8 cellular contexts compared by ENCODE assay signal in the genomic region with DNA sequence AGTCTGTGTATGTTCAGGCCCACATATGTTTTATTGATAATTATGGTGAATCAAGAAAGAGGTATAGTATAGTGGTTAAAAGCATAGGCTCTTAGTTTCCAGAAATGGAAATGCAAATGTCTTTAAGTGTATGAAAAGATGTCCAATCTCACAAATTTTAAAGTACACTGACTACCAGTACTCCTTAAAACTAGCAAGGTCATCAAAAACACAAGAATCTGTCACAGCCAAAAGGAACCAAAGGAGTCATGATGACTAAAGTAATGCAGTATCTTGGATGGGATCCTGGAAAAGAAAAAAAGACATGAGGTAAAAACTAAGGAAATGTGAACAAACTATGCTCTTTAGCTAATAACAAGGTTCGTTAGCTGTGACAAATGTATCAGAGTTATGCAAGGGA. TPM values are rescaled to one million over a fixed set of nuclear protein-coding genes. Genes with fewer than 3 reads are reported as not detected.
DNase-seq lines count a peak whose midpoint lies in the region; ATAC-seq, FAIRE-seq and TF ChIP-seq lines count a peak whose summit lies in the region.

No MANE protein-coding gene starts in this region.

- peaks cover 20 to 26% of the 10 kb centered on the region in 2 donors for H3K4me1 Mint-ChIP-seq in effector memory CD8-positive, alpha-beta T cell (ENCODE audit: low read depth in 2 of 2)
- H3K4me1 Mint-ChIP-seq in osteocyte (ENCODE audit: unreplicated experiment): peaks cover 11% of the 10 kb centered on the region

- no peak for TF ChIP-seq CTCF in OCI-LY7 (conservative IDR thresholded peaks at IDR 0.05; ENCODE audit: low read length)
- TF ChIP-seq CTCF in osteocyte (IDR thresholded peaks at IDR 0.05): no peak
- no peak for TF ChIP-seq CTCF in GM20000 (IDR thresholded peaks at IDR 0.05; ENCODE audit: extremely low read depth, missing control alignments)

- H3K27ac ChIP-seq in OCI-LY7 (ENCODE audit: low read depth, low read length, poor library complexity, severe bottlenecking): no peak overlapping the region

- H3K36me3 Mint-ChIP-seq in effector memory CD8-positive, alpha-beta T cell (ENCODE audit: insufficient read depth): peaks cover 10% of the 10 kb centered on the region
- H3K36me3 Mint-ChIP-seq in osteocyte (ENCODE audit: unreplicated experiment): peaks cover 6% of the 10 kb centered on the region

- no peaks in the 10 kb centered on the region; the same call in 1 of the 2 replicates for H4K20me1 ChIP-seq in OCI-LY7 (ENCODE audit: insufficient read depth, low read length)

- peak overlapping the region; percentile 98 for H3K4me3 Mint-ChIP-seq in effector memory CD8-positive, alpha-beta T cell
- H3K4me3 Mint-ChIP-seq in osteocyte (ENCODE audit: unreplicated experiment): peak overlapping the region; percentile 96

- peak overlapping the region; percentile 96; the same call in 1 of the 2 replicates for H2AFZ ChIP-seq in OCI-LY7 (ENCODE audit: low read length)

- CTCF ChIA-PET in OCI-LY7 (lab: Charles Lee; ENCODE audit: unreplicated experiment): no interaction called here

- H3K4me1 ChIP-seq in OCI-LY7 (ENCODE audit: insufficient read depth, low read length, poor library complexity, severe bottlenecking): peaks cover 9% of the 10 kb centered on the region

- intact Hi-C loops in OCI-LY7 (cut with micrococcal nuclease; ENCODE audit: unreplicated experiment): loop anchor here (5.0 to 10.0 kb wide), 2 partner anchors 88 to 114 kb away; partner anchors contain the start of genes DNAAF6, MORC4 and NUP62CL

- no peak for TF ChIP-seq POLR2A in H54 (IDR thresholded peaks at IDR 0.05; ENCODE audit: low read depth, low read length)

- peaks cover 26% of the 10 kb centered on the region for H3K36me3 ChIP-seq in OCI-LY7 (ENCODE audit: insufficient read depth, low read length)

- peak overlapping the region; percentile 86 for H3K4me2 ChIP-seq in OCI-LY7 (ENCODE audit: low read length)

- BruUV-seq in OCI-LY7 (replicated peaks; lab: Mats Ljungman, UMichigan): no TSS peak

- FAIRE-seq in H54 (lab: Jason Lieb, UNC): no peak

- no peaks in the 10 kb centered on the region for H3K9me3 ChIP-seq in OCI-LY7 (ENCODE audit: low read length)

- ATAC-seq in effector memory CD8-positive, alpha-beta T cell (replicated peaks): no peak

- H3K79me2 ChIP-seq in OCI-LY7 (ENCODE audit: insufficient read depth, low read depth, low read length): peaks cover 9% of the 10 kb centered on the region; the same call in 1 of the 2 replicates

- POLR2A ChIA-PET in OCI-LY7 (lab: Charles Lee): interaction anchor here (0.8 to 1.2 kb wide), 2 partner anchors 11 to 332 kb away, joined by 3 to 4 read pairs; no protein-coding TSS in a partner anchor

- no peaks in the 10 kb centered on the region for H3K9me3 Mint-ChIP-seq in effector memory CD8-positive, alpha-beta T cell
- H3K9me3 Mint-ChIP-seq in osteocyte (ENCODE audit: unreplicated experiment): peaks cover 5% of the 10 kb centered on the region

- H3K4me3 ChIP-seq in GM08714 (ENCODE audit: low read length): peak overlapping the region; percentile 61; the same call in 1 of the 2 replicates
- peak overlapping the region; percentile 88 for H3K4me3 ChIP-seq in OCI-LY7 (ENCODE audit: low read depth, low read length, poor library complexity, severe bottlenecking)

- no peaks in the 10 kb centered on the region for H3K9me2 ChIP-seq in OCI-LY7 (ENCODE audit: insufficient read depth, low read length)

- peak overlapping the region; percentile 98 for H3K27ac Mint-ChIP-seq in effector memory CD8-positive, alpha-beta T cell
- H3K27ac Mint-ChIP-seq in osteocyte (ENCODE audit: unreplicated experiment): no peak overlapping the region

- no peaks in the 10 kb centered on the region for H3K27me3 Mint-ChIP-seq in effector memory CD8-positive, alpha-beta T cell
- peaks cover 6% of the 10 kb centered on the region for H3K27me3 Mint-ChIP-seq in osteocyte (ENCODE audit: unreplicated experiment)

- DNase-seq in OCI-LY7 (ENCODE audit: low spot score) (no peak), osteocyte (ENCODE audit: extremely low spot score, unreplicated experiment) (no peak), occipital lobe (lab: John Stamatoyannopoulos, UW) (no peak), NCI-H510A (lab: John Stamatoyannopoulos, UW) (no peak), H54 (ENCODE audit: insufficient read length, low spot score) (no peak), GM20000 (ENCODE audit: low spot score) (no peak)
- no peak for DNase-seq in effector memory CD8-positive, alpha-beta T cell

RNA-seq across cellular contexts. Expression of gene RBM41, which starts 0.7 kb away (rescaled TPM):
- 14.6 and 23.9 TPM in 2 replicates for total RNA-seq in OCI-LY7 (2014; rRNA removed; shearing (Covaris generic))
- total RNA-seq in OCI-LY7 (2022) (16.7 and 17.8 TPM in 2 replicates), osteocyte (15.3 and 18.1 TPM in 2 replicates), occipital lobe (29.9 TPM)
